8 cellular contexts compared by ENCODE assay signal in the genomic region with DNA sequence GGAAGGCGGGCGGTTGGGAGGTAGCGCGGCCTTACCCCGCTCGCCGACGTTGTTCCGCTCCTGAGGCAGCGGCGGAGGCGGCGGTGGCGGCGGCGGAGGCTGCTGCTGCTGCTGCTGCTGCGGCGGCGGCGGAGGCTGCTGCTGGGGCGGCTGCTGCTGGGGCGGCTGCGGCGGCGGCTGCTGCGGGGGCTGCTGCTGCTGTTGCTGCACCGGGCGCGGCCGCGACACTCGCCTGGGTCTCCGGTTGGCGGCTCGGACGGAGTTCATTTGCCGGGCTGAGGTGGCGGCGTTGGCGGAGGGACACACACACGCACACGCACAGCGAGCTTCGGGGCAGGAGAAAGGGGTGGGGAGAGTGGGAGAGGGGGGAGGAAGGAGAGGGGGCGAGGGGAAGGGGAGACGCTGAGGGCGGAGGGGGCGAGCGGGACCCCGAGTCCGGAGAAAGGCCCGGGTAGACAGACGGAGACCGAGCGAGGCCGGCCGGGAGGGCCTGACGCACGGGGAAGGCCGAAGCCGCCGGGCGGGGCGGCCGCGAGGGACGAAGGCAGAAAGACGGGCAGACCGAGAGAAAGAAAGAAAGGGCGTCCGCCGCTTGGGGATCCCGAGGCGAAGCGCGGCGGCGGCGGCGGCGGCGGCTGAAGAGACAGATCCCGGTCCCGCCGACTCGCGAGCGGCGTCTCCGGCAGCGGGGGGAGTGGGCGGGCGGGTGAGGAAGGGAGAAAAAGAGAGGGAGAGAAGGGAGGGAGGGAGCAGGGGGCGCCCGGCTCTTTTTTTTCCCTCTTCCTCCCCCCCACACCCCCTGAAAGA. TPM values are rescaled to one million over a fixed set of nuclear protein-coding genes. Genes with fewer than 3 reads are reported as not detected.
DNase-seq lines count a peak whose midpoint lies in the region; ATAC-seq and TF ChIP-seq lines count a peak whose summit lies in the region.

No MANE protein-coding gene starts in this region.

- TF ChIP-seq EP300 in gastroesophageal sphincter (IDR thresholded peaks at IDR 0.05): no peak

- CTCF ChIA-PET in A673 (lab: Charles Lee): no interaction called here

- no TSS peak for BruUV-seq in A673 (replicated peaks; lab: Mats Ljungman, UMichigan)

- peak overlapping the region; percentile 98 for H3K27ac ChIP-seq in A673 (ENCODE audit: low read depth, low read length, poor library complexity, severe bottlenecking)
- peak overlapping the region; percentile 97 for H3K27ac ChIP-seq in RWPE2 (ENCODE audit: poor library complexity, severe bottlenecking)
- H3K27ac ChIP-seq in gastroesophageal sphincter: peak overlapping the region; percentile 92 to 100 (median 98)
- H3K27ac ChIP-seq in tibial artery: peak overlapping the region; percentile 98 to 100

- H3K36me3 ChIP-seq in A673 (ENCODE audit: insufficient read depth, low read length, poor library complexity, severe bottlenecking) (no peaks in the 10 kb centered on the region), RWPE2 (ENCODE audit: low read depth) (peaks cover 12% of the 10 kb centered on the region), gastroesophageal sphincter (no peaks in the 10 kb centered on the region), tibial artery (no peaks in the 10 kb centered on the region)

- H3K4me3 ChIP-seq in A673 (ENCODE audit: low read depth, low read length, poor library complexity, severe bottlenecking): peak overlapping the region; percentile 86
- H3K4me3 ChIP-seq in RWPE2 (ENCODE audit: severe bottlenecking): peak overlapping the region; percentile 98
- H3K4me3 ChIP-seq in gastroesophageal sphincter: peak overlapping the region; percentile 87 to 89
- H3K4me3 ChIP-seq in tibial artery: peak overlapping the region; percentile 96 to 100

- H3K4me1 ChIP-seq in A673 (ENCODE audit: insufficient read depth, low read length, poor library complexity, severe bottlenecking): peaks cover 20% of the 10 kb centered on the region
- no peaks in the 10 kb centered on the region for H3K4me1 ChIP-seq in RWPE2 (ENCODE audit: insufficient read depth, poor library complexity, severe bottlenecking)
- peaks cover 0 to 40% (median 5%) of the 10 kb centered on the region in 3 donors for H3K4me1 ChIP-seq in gastroesophageal sphincter
- peaks cover 0 to 26% (median 2%) of the 10 kb centered on the region in 4 donors for H3K4me1 ChIP-seq in tibial artery

- no peak for TF ChIP-seq CTCF in A673 (conservative IDR thresholded peaks at IDR 0.05; ENCODE audit: low read depth, low read length)
- no peak for TF ChIP-seq CTCF in RWPE2 (IDR thresholded peaks at IDR 0.05; ENCODE audit: poor library complexity, severe bottlenecking)
- no peak for TF ChIP-seq CTCF in gastroesophageal sphincter (IDR thresholded peaks at IDR 0.05)
- no peak for TF ChIP-seq CTCF in tibial artery (IDR thresholded peaks at IDR 0.05)

- DNase-seq in A673 (ENCODE audit: low spot score) (peak; percentile 69), RWPE2 (ENCODE audit: low spot score) (peak; percentile 61), nucleus accumbens (lab: John Stamatoyannopoulos, UW) (peak in 52 of 56 donors; percentile 13 to 89 (median 77)), tibial artery (peak; percentile 40 to 79)
- peak; percentile 67 for DNase-seq in activated naive CD4-positive, alpha-beta T cell treated with Interleukin-2 at 50 U/mL for 16 hours

- TF ChIP-seq POLR2A in gastroesophageal sphincter (IDR thresholded peaks at IDR 0.05): peak in 1 of 2 donors; percentile 27

- intact Hi-C loops in A673 (cut with micrococcal nuclease; ENCODE audit: unreplicated experiment) (loop anchor here (1.0 kb wide), 1 partner anchor 201 kb away; no protein-coding TSS in a partner anchor), tibial artery (cut with DNase I; ENCODE audit: low total_unique reads) (loop anchor here (5.0 to 10.0 kb wide), 2 partner anchors 123 to 199 kb away; partner anchors contain the start of gene MSH6)

- WGBS in gastroesophageal sphincter (ENCODE audit: low coverage in 1 of 2), 2 donors: 0% methylated on average over 8 to 14 of the region's 95 CpGs

- POLR2A ChIA-PET in A673 (lab: Charles Lee; ENCODE audit: low non-redundant PET): no interaction called here

- ATAC-seq in GM18873 (IDR thresholded peaks at IDR 0.05; ENCODE audit: low FRiP score, unreplicated experiment) (peak; percentile 2), HG03439 (IDR thresholded peaks at IDR 0.05; ENCODE audit: unreplicated experiment) (peak; percentile 8), RWPE2 (ENCODE audit: low read depth) (peak; percentile 24), gastroesophageal sphincter (peak; percentile 8)

- H3K27me3 ChIP-seq in A673 (replicated peaks; ENCODE audit: insufficient read depth, low read depth, low read length, poor library complexity) (no peaks in the 10 kb centered on the region), RWPE2 (ENCODE audit: insufficient read depth, poor library complexity, severe bottlenecking) (no peaks in the 10 kb centered on the region), gastroesophageal sphincter (no peaks in the 10 kb centered on the region), tibial artery (no peaks in the 10 kb centered on the region)

- H3K9me3 ChIP-seq in A673 (ENCODE audit: low read depth, low read length, poor library complexity, severe bottlenecking) (no peaks in the 10 kb centered on the region), RWPE2 (ENCODE audit: severe bottlenecking) (no peaks in the 10 kb centered on the region), gastroesophageal sphincter (no peaks in the 10 kb centered on the region), tibial artery (no peaks in the 10 kb centered on the region)

RNA-seq across cellular contexts. Expression of gene FBXO11, which starts 0.6 kb away (rescaled TPM):
- total RNA-seq in A673 (2021) (73.9 and 84.0 TPM in 2 replicates), gastroesophageal sphincter (10 to 100 TPM; 39.7 to 59.5 (median 50.8) TPM)

Comparison
In these comparisons a context has a peak if more than half of its experiments do, and no peak if none do; other contexts are left out.
1. Peak in every context shown above with its lines: DNase-seq, ATAC-seq, H3K4me3 ChIP-seq and H3K27ac ChIP-seq.